In genomic region chr9:38233343-38233742, GRCh38 we compare ENCODE assay signal across 24 cellular contexts.
DNase-seq lines count a peak whose midpoint lies in the region; TF ChIP-seq lines count a peak whose summit lies in the region.
"Had no signal": no experiment of that assay in that cellular context is flagged by ENCODE, and none has a peak within 500 bp of the region (broad histone marks: within the 10 kb centered on the region; RNA-seq: fewer than 3 reads in every experiment).

No MANE protein-coding gene starts in this region.

- no peak overlapping the region for H3K4me3 ChIP-seq in vagina
- H3K4me3 ChIP-seq: GM23338, neural progenitor cell, psoas muscle, tibial artery had no signal

- H3K4me3 Mint-ChIP-seq in HFFc6 = no peak overlapping the region
- H3K4me3 Mint-ChIP-seq: activated naive CD4-positive, alpha-beta T cell treated with anti-CD3 and anti-CD28 coated beads for 36 hours; activated T-cell treated with anti-CD3 and anti-CD28 coated beads, Interleukin-2, amount 50 U/mL, for 4 hours; GM23338; neural progenitor cell had no signal

- H3K9me3 ChIP-seq in vagina = no peaks in the 10 kb centered on the region
- H3K9me3 ChIP-seq: psoas muscle, tibial artery had no signal

- H3K27ac Mint-ChIP-seq in HFFc6 = no peak overlapping the region
- H3K27ac Mint-ChIP-seq: activated naive CD4-positive, alpha-beta T cell treated with anti-CD3 and anti-CD28 coated beads for 36 hours; GM23338; IgD-negative memory B cell; neural progenitor cell had no signal

- intact Hi-C loops in vagina (cut with DNase I) = no loop called here

- TF ChIP-seq CTCF in vagina (IDR thresholded peaks at IDR 0.05) = no peak
- TF ChIP-seq CTCF in HFFc6 (IDR thresholded peaks at IDR 0.05) = no peak

- H3K4me1 Mint-ChIP-seq in HFFc6 (ENCODE audit: low read depth) = no peaks in the 10 kb centered on the region

- no peak overlapping the region for H3K27ac ChIP-seq in vagina
- H3K27ac ChIP-seq: epithelial cell of prostate, neural progenitor cell, psoas muscle, tibial artery had no signal

- H3K27me3 ChIP-seq in vagina = no peaks in the 10 kb centered on the region

- no peaks in the 10 kb centered on the region for H3K4me1 ChIP-seq in vagina
- H3K4me1 ChIP-seq: psoas muscle, tibial artery had no signal

- H3K27me3 Mint-ChIP-seq in HFFc6 (ENCODE audit: insufficient read depth) = peaks cover 51% of the 10 kb centered on the region

- H3K36me3 ChIP-seq in vagina = no peaks in the 10 kb centered on the region
- H3K36me3 ChIP-seq: neural progenitor cell, tibial artery had no signal

- DNase-seq in NCI-H2081 (lab: John Stamatoyannopoulos, UW) = peak; percentile 64 to 85
- DNase-seq in NCI-H2081 treated with DMSO at 0.1 percent for 48 hours (lab: John Stamatoyannopoulos, UW) = no peak
- DNase-seq in NCI-H524 (lab: John Stamatoyannopoulos, UW) = peak; percentile 58 to 90
- peak; percentile 80 for DNase-seq in cerebellar cortex (ENCODE audit: low spot score)
- DNase-seq in vagina (ENCODE audit: extremely low spot score in 2 of 2) = peak; percentile 58 to 67
- DNase-seq in HPDE6-E6E7 (ENCODE audit: extremely low spot score) = no peak
- no peak for DNase-seq in D341Med (ENCODE audit: low spot score)
- no peak for DNase-seq in HFFc6
- DNase-seq: activated CD4-positive, CD25-positive, alpha-beta regulatory T cell treated with anti-CD3 and anti-CD28 coated beads, Interleukin-2, amount 50 U/mL, for 72 hours; activated naive CD4-positive, alpha-beta T cell treated with anti-CD3 and anti-CD28 coated beads for 36 hours; activated T-cell treated with anti-CD3 and anti-CD28 coated beads, Interleukin-2, amount 50 U/mL, for 4 hours; Calu3; hippocampal formation; MM.1S; NCI-H187 treated with DMSO at 0.1 percent for 48 hours; NK-92 treated with Interleukin-12 subunit alpha and Interleukin-12 subunit beta, amount 100 ng/mL, for 24 hours; psoas muscle; stimulated activated naive CD4-positive, alpha-beta T cell treated with Interleukin-2 at 50 U/mL for 16 hours; T-helper 9 cell had no signal

- H3K36me3 Mint-ChIP-seq in HFFc6 (ENCODE audit: low read depth) = no peaks in the 10 kb centered on the region
- H3K36me3 Mint-ChIP-seq: IgD-negative memory B cell, neural progenitor cell had no signal

- TF ChIP-seq POLR2A in vagina (IDR thresholded peaks at IDR 0.05) = no peak

- H3K9me3 Mint-ChIP-seq in HFFc6 = no peaks in the 10 kb centered on the region
- H3K9me3 Mint-ChIP-seq: activated naive CD4-positive, alpha-beta T cell treated with anti-CD3 and anti-CD28 coated beads for 36 hours; activated T-cell treated with anti-CD3 and anti-CD28 coated beads, Interleukin-2, amount 50 U/mL, for 4 hours; GM23338; neural progenitor cell had no signal

Comparison
In these comparisons a context has a peak if more than half of its experiments do, and no peak if none do; other contexts are left out.
1. DNase-seq: peak in NCI-H2081 (2 of 2), NCI-H524 (2 of 2), cerebellar cortex (single experiment) and vagina (2 of 2); none in NCI-H2081 treated with DMSO at 0.1 percent for 48 hours (single experiment), HPDE6-E6E7 (single experiment), D341Med (single experiment) and HFFc6 (single experiment).